ENCODE assay signal across 36 cellular contexts in genomic region chr2:218761795-218762194, GRCh38. TPM values are rescaled to one million over a fixed set of nuclear protein-coding genes. Genes with fewer than 3 reads are reported as not detected.
"Had no signal": no experiment of that assay in that cellular context is flagged by ENCODE, and none has a peak within 500 bp of the region (broad histone marks: within the 10 kb centered on the region; RNA-seq: fewer than 3 reads in every experiment).

No MANE protein-coding gene starts in this region.

- H3K4me3 ChIP-seq: MG63 had no signal

- H3K9me3 ChIP-seq: MG63 had no signal

- H3K36me3 ChIP-seq: MG63 had no signal

- DNase-seq: Karpas-422, Kasumi-1, MG63, MM.1S, MV-4-11, NCI-H1048, NCI-H1092, NCI-H1092 treated with DMSO at 0.1 percent for 48 hours, NCI-H1105, NCI-H1105 treated with DMSO at 0.1 percent for 48 hours, NCI-H1417, NCI-H1417 treated with DMSO at 0.1 percent for 48 hours, NCI-H1436, NCI-H1436 treated with DMSO at 0.1 percent for 48 hours, NCI-H146, NCI-H1694, NCI-H1694 treated with DMSO at 0.1 percent for 48 hours, NCI-H187, NCI-H187 treated with DMSO at 0.1 percent for 48 hours, NCI-H1930, NCI-H2029, NCI-H2029 treated with DMSO at 0.1 percent for 48 hours, NCI-H2081, NCI-H2081 treated with DMSO at 0.1 percent for 48 hours, NCI-H2107, NCI-H2227 treated with DMSO at 0.1 percent for 48 hours, NCI-H226, NCI-H345, NCI-H446, NCI-H446 treated with DMSO at 0.1 percent for 48 hours, NCI-H510A, NCI-H510A treated with DMSO at 0.1 percent for 48 hours, NCI-H524 had no signal

- H3K27ac ChIP-seq: KMS-11 had no signal

- H3K9ac ChIP-seq: KMS-11 had no signal

- H3K27me3 ChIP-seq: MG63 had no signal

- H3K4me2 ChIP-seq: KMS-11 had no signal

RNA-seq across cellular contexts. Expression of gene CYP27A1, which starts 20.2 kb away (rescaled TPM):
- total RNA-seq: MCF 10A, NCI-H460 had no signal
